ENCODE assay signal across 10 cellular contexts in the genomic region with DNA sequence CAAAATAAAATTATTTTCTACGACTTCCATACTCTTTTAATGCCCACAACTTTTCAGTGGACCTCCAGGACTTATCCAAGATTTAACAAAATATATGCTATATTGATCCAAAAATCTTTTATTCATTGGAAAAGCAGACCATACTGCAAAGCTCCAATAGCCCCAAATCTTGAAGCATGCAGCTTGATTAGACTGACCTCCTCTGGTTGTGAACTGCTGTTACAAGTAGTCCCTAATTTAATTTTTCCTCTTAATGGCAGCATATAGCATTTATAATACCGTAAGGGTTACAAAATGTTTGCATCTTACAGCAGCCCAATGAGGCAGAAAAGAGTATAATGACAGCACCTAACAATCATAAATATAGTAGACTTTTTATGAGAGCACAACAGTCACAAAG. TPM values are rescaled to one million over a fixed set of nuclear protein-coding genes. Genes with fewer than 3 reads are reported as not detected.
A peak's percentile ranks its signal among the peaks of the same experiment; 100 is the strongest.
DNase-seq lines count a peak whose midpoint lies in the region; ATAC-seq and TF ChIP-seq lines count a peak whose summit lies in the region.
"Had no signal": no experiment of that assay in that cellular context is flagged by ENCODE, and none has a peak within 500 bp of the region (broad histone marks: within the 10 kb centered on the region; RNA-seq: fewer than 3 reads in every experiment).

No MANE protein-coding gene starts in this region.

- H3F3A ChIP-seq in SK-N-SH (replicated peaks; ENCODE audit: insufficient read depth): peaks cover 13% of the 10 kb centered on the region

- ATAC-seq in CD4-positive, alpha-beta T cell (ENCODE audit: poor library complexity): peak; percentile 76
- ATAC-seq in foreskin keratinocyte: peak; percentile 56
- ATAC-seq in GM21619 (IDR thresholded peaks at IDR 0.05; ENCODE audit: unreplicated experiment): no peak
- ATAC-seq in GM21529 (IDR thresholded peaks at IDR 0.05; ENCODE audit: unreplicated experiment): no peak

- peaks cover 31% of the 10 kb centered on the region for H3K4me1 Mint-ChIP-seq in CD4-positive, alpha-beta T cell (ENCODE audit: low read depth)

- H3K36me3 ChIP-seq in SK-N-SH (replicated peaks in 1 of 2; ENCODE audit: control insufficient read depth in 1 of 2, insufficient read depth in 2 of 2, low read length in 1 of 2): peaks cover 80 to 94% of the 10 kb centered on the region in 2 experiments

- H3K27me3 ChIP-seq in CD4-positive, alpha-beta T cell (ENCODE audit: control insufficient read depth, insufficient read depth, low read length): no peaks in the 10 kb centered on the region
- H3K27me3 ChIP-seq in SK-N-SH (ENCODE audit: insufficient read depth): no peaks in the 10 kb centered on the region
- H3K27me3 ChIP-seq in foreskin keratinocyte: no peaks in the 10 kb centered on the region

- 0 out of 2 replicates have a peak, but pooled peaks cover 4% of the 10 kb centered on the region for H3K79me2 ChIP-seq in SK-N-SH (ENCODE audit: insufficient read depth)

- H3K4me3 Mint-ChIP-seq in CD4-positive, alpha-beta T cell: no peak overlapping the region

- WGBS in SK-N-SH (ENCODE audit: low lambda C conversion rate): 95% methylated on average over 2 of the region's 2 CpGs

- H3K27ac ChIP-seq in CD4-positive, alpha-beta T cell (ENCODE audit: low read depth, low read length): no peak overlapping the region
- no peak overlapping the region for H3K27ac ChIP-seq in SK-N-SH (ENCODE audit: low read depth in 2 of 2, low read length in 1 of 2)
- H3K27ac ChIP-seq in foreskin keratinocyte: no peak overlapping the region

- no peaks in the 10 kb centered on the region for H4K20me1 ChIP-seq in SK-N-SH (ENCODE audit: insufficient read depth)

- H3K4me2 ChIP-seq in SK-N-SH: no peak overlapping the region

- CTCF ChIA-PET in CD4-positive, alpha-beta T cell (lab: Charles Lee): interaction anchor here (0.5 to 1.7 kb wide), 7 partner anchors 8 to 57 kb away, joined by 3 to 6 read pairs (median 4); a partner anchor contains a TSS
- CTCF ChIA-PET in SK-N-SH (lab: Yijun Ruan, JAX): interaction anchor here (1.2 to 1.7 kb wide), 3 partner anchors 10 to 50 kb away, joined by 3 to 8 read pairs (median 5); a partner anchor contains a TSS

- H3K4me1 ChIP-seq in SK-N-SH (ENCODE audit: control insufficient read depth in 1 of 2, insufficient read depth in 2 of 2, low read depth in 1 of 2, low read length in 1 of 2): no peaks in the 10 kb centered on the region
- no peaks in the 10 kb centered on the region for H3K4me1 ChIP-seq in foreskin keratinocyte

- no peak overlapping the region for H3K4me3 ChIP-seq in SK-N-SH (ENCODE audit: low read depth in 2 of 2, low read length in 1 of 2)

- TF ChIP-seq CTCF in CD4-positive, alpha-beta T cell (IDR thresholded peaks at IDR 0.05): peak; percentile 63
- TF ChIP-seq CTCF in SK-N-SH (IDR thresholded peaks at IDR 0.05) (peak; percentile 62), foreskin keratinocyte (conservative IDR thresholded peaks at IDR 0.05) (peak; percentile 58)

- POLR2A ChIA-PET in CD4-positive, alpha-beta T cell (lab: Charles Lee): interaction anchor here (0.8 to 2.4 kb wide), 7 partner anchors 19 to 51 kb away, joined by 3 to 8 read pairs (median 4); a partner anchor contains a TSS
- POLR2A ChIA-PET in SK-N-SH (lab: Yijun Ruan, JAX): no interaction called here

- no peak for TF ChIP-seq EP300 in SK-N-SH (IDR thresholded peaks at IDR 0.05; ENCODE audit: borderline replicate concordance in 1 of 2, low read depth in 1 of 2, low read length in 1 of 2)

- no peak overlapping the region for H2AFZ ChIP-seq in SK-N-SH (ENCODE audit: low read depth)

- TF ChIP-seq RAD21 in SK-N-SH (IDR thresholded peaks at IDR 0.05; ENCODE audit: low read length): peak; percentile 34; the same call in 1 of the 2 replicates

- H3K9me3 ChIP-seq in CD4-positive, alpha-beta T cell (ENCODE audit: control insufficient read depth, low read length): no peaks in the 10 kb centered on the region
- H3K9me3 ChIP-seq in SK-N-SH: no peaks in the 10 kb centered on the region

- H3K9me2 ChIP-seq in SK-N-SH: no peaks in the 10 kb centered on the region

- no peaks in the 10 kb centered on the region for H3K27me3 Mint-ChIP-seq in CD4-positive, alpha-beta T cell

- intact Hi-C loops in CD4-positive, alpha-beta T cell (cut with DNase I, micrococcal nuclease): loop anchor here (1.0 to 10.0 kb wide), 4 partner anchors 52 to 510 kb away; no protein-coding TSS in a partner anchor

- no peak for DNase-seq in CD4-positive, alpha-beta T cell
- peak; percentile 11 for DNase-seq in H4 (ENCODE audit: low spot score)
- no peak for DNase-seq in SK-N-SH
- peak in 1 of 2 donors; percentile 6 for DNase-seq in foreskin keratinocyte
- no peak for DNase-seq in inferior parietal cortex (ENCODE audit: extremely low spot score)
- DNase-seq in activated gamma-delta T cell (lab: John Stamatoyannopoulos, UW): no peak
- DNase-seq: activated naive CD4-positive, alpha-beta T cell; SHP77 treated with DMSO at 0.1 percent for 48 hours had no signal

- peak overlapping the region; percentile 16 for H3K27ac Mint-ChIP-seq in CD4-positive, alpha-beta T cell

- no peaks in the 10 kb centered on the region for H3K9me3 Mint-ChIP-seq in CD4-positive, alpha-beta T cell

- peaks cover 88% of the 10 kb centered on the region for H3K36me3 Mint-ChIP-seq in CD4-positive, alpha-beta T cell (ENCODE audit: low read depth)

- no peak overlapping the region for H3K9ac ChIP-seq in SK-N-SH

TF ChIP-seq in SK-N-SH, 30 proteins besides CTCF, POLR2A, EP300 and RAD21 (continues in another document):
- TF ChIP-seq RFX5 (IDR thresholded peaks at IDR 0.05; ENCODE audit: low read length) (no peak), CHD2 (IDR thresholded peaks at IDR 0.05; ENCODE audit: low read length, partially characterized antibody) (no peak), POLR2AphosphoS5 (IDR thresholded peaks at IDR 0.05; ENCODE audit: low read depth, low read length) (no peak), NRF1 (IDR thresholded peaks at IDR 0.05; ENCODE audit: low read depth, low read length) (no peak), JUND (IDR thresholded peaks at IDR 0.05) (no peak)
- TF ChIP-seq, protein P1, sequence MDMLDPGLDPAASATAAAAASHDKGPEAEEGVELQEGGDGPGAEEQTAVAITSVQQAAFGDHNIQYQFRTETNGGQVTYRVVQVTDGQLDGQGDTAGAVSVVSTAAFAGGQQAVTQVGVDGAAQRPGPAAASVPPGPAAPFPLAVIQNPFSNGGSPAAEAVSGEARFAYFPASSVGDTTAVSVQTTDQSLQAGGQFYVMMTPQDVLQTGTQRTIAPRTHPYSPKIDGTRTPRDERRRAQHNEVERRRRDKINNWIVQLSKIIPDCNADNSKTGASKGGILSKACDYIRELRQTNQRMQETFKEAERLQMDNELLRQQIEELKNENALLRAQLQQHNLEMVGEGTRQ (IDR thresholded peaks at IDR 0.05; ENCODE audit: borderline replicate concordance, low read depth, low read length): no peak
- TF ChIP-seq, protein P2, sequence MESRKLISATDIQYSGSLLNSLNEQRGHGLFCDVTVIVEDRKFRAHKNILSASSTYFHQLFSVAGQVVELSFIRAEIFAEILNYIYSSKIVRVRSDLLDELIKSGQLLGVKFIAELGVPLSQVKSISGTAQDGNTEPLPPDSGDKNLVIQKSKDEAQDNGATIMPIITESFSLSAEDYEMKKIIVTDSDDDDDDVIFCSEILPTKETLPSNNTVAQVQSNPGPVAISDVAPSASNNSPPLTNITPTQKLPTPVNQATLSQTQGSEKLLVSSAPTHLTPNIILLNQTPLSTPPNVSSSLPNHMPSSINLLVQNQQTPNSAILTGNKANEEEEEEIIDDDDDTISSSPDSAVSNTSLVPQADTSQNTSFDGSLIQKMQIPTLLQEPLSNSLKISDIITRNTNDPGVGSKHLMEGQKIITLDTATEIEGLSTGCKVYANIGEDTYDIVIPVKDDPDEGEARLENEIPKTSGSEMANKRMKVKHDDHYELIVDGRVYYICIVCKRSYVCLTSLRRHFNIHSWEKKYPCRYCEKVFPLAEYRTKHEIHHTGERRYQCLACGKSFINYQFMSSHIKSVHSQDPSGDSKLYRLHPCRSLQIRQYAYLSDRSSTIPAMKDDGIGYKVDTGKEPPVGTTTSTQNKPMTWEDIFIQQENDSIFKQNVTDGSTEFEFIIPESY (IDR thresholded peaks at IDR 0.05; ENCODE audit: borderline replicate concordance, low read depth): no peak
- TF ChIP-seq, protein P3, sequence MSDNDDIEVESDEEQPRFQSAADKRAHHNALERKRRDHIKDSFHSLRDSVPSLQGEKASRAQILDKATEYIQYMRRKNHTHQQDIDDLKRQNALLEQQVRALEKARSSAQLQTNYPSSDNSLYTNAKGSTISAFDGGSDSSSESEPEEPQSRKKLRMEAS (IDR thresholded peaks at IDR 0.05; ENCODE audit: low read depth): no peak
- TF ChIP-seq, protein P4, sequence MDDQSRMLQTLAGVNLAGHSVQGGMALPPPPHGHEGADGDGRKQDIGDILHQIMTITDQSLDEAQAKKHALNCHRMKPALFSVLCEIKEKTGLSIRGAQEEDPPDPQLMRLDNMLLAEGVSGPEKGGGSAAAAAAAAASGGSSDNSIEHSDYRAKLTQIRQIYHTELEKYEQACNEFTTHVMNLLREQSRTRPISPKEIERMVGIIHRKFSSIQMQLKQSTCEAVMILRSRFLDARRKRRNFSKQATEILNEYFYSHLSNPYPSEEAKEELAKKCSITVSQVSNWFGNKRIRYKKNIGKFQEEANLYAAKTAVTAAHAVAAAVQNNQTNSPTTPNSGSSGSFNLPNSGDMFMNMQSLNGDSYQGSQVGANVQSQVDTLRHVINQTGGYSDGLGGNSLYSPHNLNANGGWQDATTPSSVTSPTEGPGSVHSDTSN (IDR thresholded peaks at IDR 0.05): no peak

RNA-seq across cellular contexts. Expression of a gene that starts 29.2 kb away (rescaled TPM):
- under 1 TPM; 0.06 to 0.08 TPM for total RNA-seq in CD4-positive, alpha-beta T cell
- not detected in 2 replicates for total RNA-seq in H4 (2014; rRNA removed; shearing (Covaris generic))
- 0.08 TPM in 2 replicates for polyA plus RNA-seq in SK-N-SH (2012; rRNA removed)
- polyA plus RNA-seq in SK-N-SH (2012; cell fraction: cytosol; rRNA removed): 0.14 and 0.24 TPM in 2 replicates
- polyA plus RNA-seq in SK-N-SH (2012; cell fraction: nucleus; rRNA removed): 0.06 and 0.13 TPM in 2 replicates
- total RNA-seq in foreskin keratinocyte: 0.04 TPM in 1 of 2 replicates, not detected in the other
- 0.01 TPM in 1 of 2 replicates, not detected in the other for polyA plus RNA-seq in foreskin keratinocyte

RNA-seq across cellular contexts. Expression of a gene that starts 49.8 kb away (rescaled TPM):
- 10 to 100 TPM; 82.3 to 91.3 TPM for total RNA-seq in CD4-positive, alpha-beta T cell
- total RNA-seq in H4 (2014; rRNA removed; shearing (Covaris generic)): 16.2 and 30.3 TPM in 2 replicates
- 37.5 and 46.9 TPM in 2 replicates for polyA plus RNA-seq in SK-N-SH (2012; rRNA removed)
- polyA plus RNA-seq in SK-N-SH (2012; cell fraction: cytosol; rRNA removed): 23.8 and 25.9 TPM in 2 replicates
- 121 and 139 TPM in 2 replicates for polyA plus RNA-seq in SK-N-SH (2012; cell fraction: nucleus; rRNA removed)
- 59.2 and 61.9 TPM in 2 replicates for total RNA-seq in foreskin keratinocyte
- 30.2 and 35.8 TPM in 2 replicates for polyA plus RNA-seq in foreskin keratinocyte

RNA-seq across cellular contexts. Expression of a gene that starts 50.4 kb away (rescaled TPM):
- 10 to 100 TPM; 21.3 to 24.5 TPM for total RNA-seq in CD4-positive, alpha-beta T cell
- total RNA-seq in H4 (2014; rRNA removed; shearing (Covaris generic)): 6.8 and 12.4 TPM in 2 replicates
- 8.2 and 12.2 TPM in 2 replicates for polyA plus RNA-seq in SK-N-SH (2012; rRNA removed)
- polyA plus RNA-seq in SK-N-SH (2012; cell fraction: cytosol; rRNA removed): 11.4 and 13.0 TPM in 2 replicates
- 9.1 and 25.0 TPM in 2 replicates for polyA plus RNA-seq in SK-N-SH (2012; cell fraction: nucleus; rRNA removed)
- 12.9 and 13.8 TPM in 2 replicates for total RNA-seq in foreskin keratinocyte
- 7.5 and 7.6 TPM in 2 replicates for polyA plus RNA-seq in foreskin keratinocyte

Comparison
In these comparisons a context has a peak if more than half of its experiments do, and no peak if none do; other contexts are left out.
1. ATAC-seq: peak in CD4-positive, alpha-beta T cell (single experiment) and foreskin keratinocyte (single experiment); none in GM21619 (single experiment) and GM21529 (single experiment).
2. Peak in every context shown above with its lines, with median percentiles within 50 percentile points of each other: CTCF ChIP-seq.